ENCODE assay signal across 12 cellular contexts in the genomic region with DNA sequence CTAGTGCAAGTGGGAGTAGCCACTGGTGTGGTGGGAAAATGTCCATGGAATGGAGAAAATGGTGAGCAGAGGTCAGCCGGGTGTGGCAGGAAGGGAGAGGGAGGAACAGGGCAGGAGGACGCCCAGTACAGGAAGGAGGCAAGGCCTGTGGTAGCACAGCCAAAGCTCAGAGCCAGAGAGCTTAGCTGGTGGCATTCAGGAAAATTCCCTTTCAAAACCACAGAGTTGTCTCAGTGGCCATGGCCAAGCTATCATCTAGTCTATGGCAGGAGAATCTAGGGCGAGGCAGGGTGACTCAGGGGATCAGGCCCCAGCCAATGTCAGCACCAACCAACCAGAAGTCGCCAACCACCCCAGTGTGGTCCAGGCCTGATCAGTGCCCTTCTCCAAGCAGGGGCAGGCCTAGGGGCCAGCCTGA.
A peak's percentile ranks its signal among the peaks of the same experiment; 100 is the strongest.
DNase-seq lines count a peak whose midpoint lies in the region; ATAC-seq and TF ChIP-seq lines count a peak whose summit lies in the region.
"Had no signal": no experiment of that assay in that cellular context is flagged by ENCODE, and none has a peak within 500 bp of the region (broad histone marks: within the 10 kb centered on the region; RNA-seq: fewer than 3 reads in every experiment).

No MANE protein-coding gene starts in this region.

- no peak overlapping the region for H3K23ac ChIP-seq in mesendoderm (ENCODE audit: low read length)

- H3K4me3 ChIP-seq in astrocyte of the spinal cord (ENCODE audit: low read depth, low read length) (no peak overlapping the region), mesendoderm (ENCODE audit: low read length) (no peak overlapping the region)

- TF ChIP-seq POLR2A in erythroblast (IDR thresholded peaks at IDR 0.05; ENCODE audit: low read length), result no peak

- H4K8ac ChIP-seq in mesendoderm (ENCODE audit: low read depth, low read length), result no peak overlapping the region

- H4K5ac ChIP-seq in mesendoderm (ENCODE audit: low read length), result no peak overlapping the region

- no peak for ATAC-seq in HG03039 (IDR thresholded peaks at IDR 0.05; ENCODE audit: unreplicated experiment)
- ATAC-seq: left lobe of liver had no signal

- TF ChIP-seq CTCF in astrocyte of the spinal cord (IDR thresholded peaks at IDR 0.05; ENCODE audit: low read depth, low read length), result no peak

- H3K27me3 ChIP-seq in mesendoderm (ENCODE audit: insufficient read depth, low read length, poor library complexity), result no peaks in the 10 kb centered on the region

- no peak overlapping the region for H3K9ac ChIP-seq in mesendoderm (ENCODE audit: low read length)

- H3K4me2 ChIP-seq in mesendoderm (ENCODE audit: low read length), result no peak overlapping the region

- no CpG with 5 or more reads among the region's 4 CpGs for WGBS in mesendoderm (ENCODE audit: extremely low coverage, insufficient coverage, low lambda C conversion rate)

- no peak overlapping the region for H2BK5ac ChIP-seq in mesendoderm (ENCODE audit: low read length)

- H3K4me1 ChIP-seq in mesendoderm (ENCODE audit: control insufficient read depth, low read depth, low read length), result no peaks in the 10 kb centered on the region

- DNase-seq in AG08395 (ENCODE audit: low spot score) (peak; percentile 93), HS-5 (ENCODE audit: low read depth) (peak; percentile 78), astrocyte of the spinal cord (ENCODE audit: low read depth, low spot score) (peak; percentile 61), mesendoderm (peak; percentile 33), NCI-H345 treated with DMSO at 0.1 percent for 48 hours (lab: John Stamatoyannopoulos, UW; ENCODE audit: unreplicated experiment) (no peak), erythroblast (lab: John Stamatoyannopoulos, UW) (no peak), NCI-H1417 treated with DMSO at 0.1 percent for 48 hours (lab: John Stamatoyannopoulos, UW) (no peak)
- DNase-seq: activated naive CD4-positive, alpha-beta T cell; NCI-H1048; NCI-H774 had no signal

- no peak overlapping the region for H2AK5ac ChIP-seq in mesendoderm (ENCODE audit: low read length)

- H3K27ac ChIP-seq in mesendoderm (ENCODE audit: low read depth, low read length), result no peak overlapping the region

- H2BK15ac ChIP-seq in mesendoderm (replicated peaks; ENCODE audit: low read depth), result no peak overlapping the region

- no peak overlapping the region for H3K18ac ChIP-seq in mesendoderm (ENCODE audit: low read length)

- H2BK120ac ChIP-seq in mesendoderm (ENCODE audit: low read depth, low read length), result no peak overlapping the region

- in situ Hi-C loops in astrocyte of the spinal cord (cut with HindIII; ENCODE audit: low sequenced_read_pairs), result no loop called here

- no peaks in the 10 kb centered on the region for H3K36me3 ChIP-seq in mesendoderm (ENCODE audit: control insufficient read depth, insufficient read depth, low read length)

- H3K4ac ChIP-seq in mesendoderm (ENCODE audit: low read depth, low read length), result no peak overlapping the region

- H3K56ac ChIP-seq in mesendoderm (ENCODE audit: low read length), result no peak overlapping the region

- no peaks in the 10 kb centered on the region for H3K79me2 ChIP-seq in mesendoderm (ENCODE audit: control insufficient read depth, insufficient read depth, low read length)

- H3K79me1 ChIP-seq in mesendoderm (ENCODE audit: low read length), result no peaks in the 10 kb centered on the region

Comparison
In these comparisons a context has a peak if more than half of its experiments do, and no peak if none do; other contexts are left out.
1. DNase-seq: peak in AG08395 (single experiment), HS-5 (single experiment), astrocyte of the spinal cord (single experiment) and mesendoderm (single experiment); none in NCI-H345 treated with DMSO at 0.1 percent for 48 hours (single experiment), erythroblast (0 of 2) and NCI-H1417 treated with DMSO at 0.1 percent for 48 hours (single experiment).